Comparison of ENCODE assay signal across 10 cellular contexts in the genomic region with DNA sequence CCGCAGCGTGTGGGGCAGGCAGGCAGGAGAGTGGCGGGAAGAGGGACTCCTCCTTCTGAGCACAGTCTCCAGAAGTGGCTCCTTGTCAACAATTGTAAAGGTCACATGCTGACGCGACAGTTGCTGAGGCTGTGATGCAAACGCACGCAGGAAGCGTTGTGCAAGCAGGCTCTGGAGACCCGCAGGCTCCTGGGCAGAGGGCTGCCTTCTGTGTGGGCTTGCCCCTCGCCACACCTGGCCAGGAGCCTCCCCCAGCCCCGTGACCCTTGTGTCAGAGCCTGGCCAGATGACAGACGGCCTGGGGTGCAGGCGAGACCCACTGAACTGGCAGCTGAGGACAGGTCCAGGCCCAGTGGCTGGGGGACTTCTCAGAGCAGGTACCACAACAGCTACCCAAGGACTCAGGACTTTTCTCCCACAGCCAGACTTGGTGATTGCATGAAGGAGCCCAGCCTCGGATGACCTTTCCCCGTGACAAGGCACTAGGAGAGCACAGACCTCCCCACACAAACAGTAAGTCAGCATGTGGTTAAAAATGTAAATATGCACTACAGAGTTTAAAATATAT.
DNase-seq lines count a peak whose midpoint lies in the region; ATAC-seq and TF ChIP-seq lines count a peak whose summit lies in the region.
"Had no signal": no experiment of that assay in that cellular context is flagged by ENCODE, and none has a peak within 500 bp of the region (broad histone marks: within the 10 kb centered on the region; RNA-seq: fewer than 3 reads in every experiment).

No MANE protein-coding gene starts in this region.

- peak; percentile 41 for DNase-seq in NCI-H510A (lab: John Stamatoyannopoulos, UW)
- no peak for DNase-seq in breast epithelium (ENCODE audit: low spot score in 2 of 2)
- DNase-seq in lower lobe of right lung: peak; percentile 88
- DNase-seq in thyroid gland: peak; percentile 19 to 41
- no peak for DNase-seq in NCI-H82 treated with DMSO at 0.1 percent for 48 hours (lab: John Stamatoyannopoulos, UW; ENCODE audit: unreplicated experiment)
- no peak for DNase-seq in NCI-H1105 treated with DMSO at 0.1 percent for 48 hours (lab: John Stamatoyannopoulos, UW)
- DNase-seq in effector CD4-positive, alpha-beta T cell: no peak
- DNase-seq: foreskin melanocyte, NCI-H2171, ovary had no signal

- H3K27me3 ChIP-seq in breast epithelium (no peaks in the 10 kb centered on the region), lower lobe of right lung (ENCODE audit: low read depth) (no peaks in the 10 kb centered on the region), thyroid gland (no peaks in the 10 kb centered on the region)
- H3K27me3 ChIP-seq: ovary had no signal

- H3K9me3 ChIP-seq in breast epithelium (no peaks in the 10 kb centered on the region), lower lobe of right lung (no peaks in the 10 kb centered on the region), thyroid gland (no peaks in the 10 kb centered on the region)
- H3K9me3 ChIP-seq: ovary had no signal

- peak; percentile 80 to 83 for ATAC-seq in lower lobe of right lung

- TF ChIP-seq POLR2A in breast epithelium (IDR thresholded peaks at IDR 0.05) (no peak), thyroid gland (IDR thresholded peaks at IDR 0.05) (no peak)

- WGBS in thyroid gland, 2 donors: 65 to 85% methylated on average over 9 to 12 of the region's 15 CpGs

- TF ChIP-seq CTCF in breast epithelium (IDR thresholded peaks at IDR 0.05) (no peak), lower lobe of right lung (IDR thresholded peaks at IDR 0.05) (no peak), thyroid gland (IDR thresholded peaks at IDR 0.05) (no peak)

- no peaks in the 10 kb centered on the region for H3K4me1 ChIP-seq in breast epithelium
- H3K4me1 ChIP-seq in lower lobe of right lung: peaks cover 29% of the 10 kb centered on the region
- peaks cover 0 to 3% of the 10 kb centered on the region in 2 donors for H3K4me1 ChIP-seq in thyroid gland

- H3K4me3 ChIP-seq in breast epithelium: no peak overlapping the region
- H3K4me3 ChIP-seq in lower lobe of right lung: no peak overlapping the region
- H3K4me3 ChIP-seq in thyroid gland (replicated peaks in 1 of 3): no peak overlapping the region
- H3K4me3 ChIP-seq: ovary had no signal

- H3K27ac ChIP-seq in breast epithelium: peak overlapping the region; percentile 25 to 66
- peak overlapping the region; percentile 81 for H3K27ac ChIP-seq in lower lobe of right lung
- H3K27ac ChIP-seq in thyroid gland: peak overlapping the region in 1 of 3 donors; percentile 50
- H3K27ac ChIP-seq: ovary had no signal

- H3K36me3 ChIP-seq in breast epithelium: no peaks in the 10 kb centered on the region
- H3K36me3 ChIP-seq in lower lobe of right lung: no peaks in the 10 kb centered on the region
- H3K36me3 ChIP-seq in thyroid gland: no peaks in the 10 kb centered on the region
- H3K36me3 ChIP-seq: ovary had no signal

- intact Hi-C loops in breast epithelium (cut with DNase I; ENCODE audit: low total_unique reads) (no loop called here), lower lobe of right lung (cut with DNase I) (no loop called here), thyroid gland (cut with DNase I) (no loop called here)

Comparison
In these comparisons a context has a peak if more than half of its experiments do, and no peak if none do; other contexts are left out.
1. DNase-seq: peak in NCI-H510A (single experiment), lower lobe of right lung (single experiment) and thyroid gland (2 of 2); none in breast epithelium (0 of 2), NCI-H82 treated with DMSO at 0.1 percent for 48 hours (single experiment), NCI-H1105 treated with DMSO at 0.1 percent for 48 hours (single experiment) and effector CD4-positive, alpha-beta T cell (single experiment).